In the genomic region with DNA sequence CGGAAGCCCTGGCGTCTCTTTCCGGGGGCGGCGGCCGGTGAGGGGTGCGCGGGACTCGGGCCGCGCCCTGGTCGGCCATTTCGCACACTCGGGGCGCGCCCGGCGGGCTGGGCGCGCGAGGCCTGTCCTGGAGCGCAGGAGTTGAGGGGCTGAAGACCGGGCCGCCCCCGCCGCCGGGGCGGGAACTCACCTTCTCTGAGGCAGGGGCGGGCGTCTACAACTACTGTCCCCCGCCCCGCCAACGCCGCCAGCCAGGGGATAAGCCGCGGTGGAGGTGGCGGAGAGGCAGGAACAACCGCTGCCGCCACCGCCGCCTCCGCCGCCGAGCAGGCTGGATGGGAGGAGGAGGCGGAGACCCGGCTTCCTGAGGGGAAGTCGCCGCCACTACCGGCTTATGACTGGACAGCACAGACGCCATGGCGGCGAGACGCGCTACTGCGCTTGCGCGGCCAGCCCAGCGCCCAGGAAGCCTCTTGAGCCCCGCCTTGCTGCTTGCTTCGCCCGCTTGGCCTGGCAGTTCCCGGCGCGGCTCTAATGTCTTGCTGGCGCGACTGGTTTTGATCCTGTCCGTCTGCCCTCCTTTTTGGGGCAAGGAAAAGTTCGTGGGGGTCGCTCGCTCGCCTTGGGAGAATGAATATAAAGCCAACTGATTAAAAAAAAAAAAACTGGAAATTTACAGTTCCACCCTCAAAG, we compare ENCODE assay signal across 8 cellular contexts. TPM values are rescaled to one million over a fixed set of nuclear protein-coding genes. Genes with fewer than 3 reads are reported as not detected.
DNase-seq lines count a peak whose midpoint lies in the region; ATAC-seq and TF ChIP-seq lines count a peak whose summit lies in the region.

A gene (minus strand): TSS at position 348 of the 693 bp plus-strand sequence. CDS start 27,220 bp downstream, outside the sequence.

- H3K79me2 ChIP-seq in KMS-11 (ENCODE audit: insufficient read depth, low read depth) = peaks cover 19% of the 10 kb centered on the region

- TF ChIP-seq CTCF in KMS-11 (conservative IDR thresholded peaks at IDR 0.05; ENCODE audit: low read depth, low read length) = 0 out of 2 replicates have a peak, but pooled peaks have one; percentile 15
- no peak for TF ChIP-seq CTCF in Panc1 (IDR thresholded peaks at IDR 0.05)

- H3K9ac ChIP-seq in KMS-11 (peak within 1 kb of the TSS; percentile 98), muscle layer of colon (ENCODE audit: low read length) (peak within 1 kb of the TSS; percentile 96)

- CTCF ChIA-PET in Panc1 (lab: Charles Lee) = interaction anchor here (0.7 kb wide), 1 partner anchor 142 kb away, joined by 8 read pairs; no protein-coding TSS in a partner anchor

- H3K36me3 ChIP-seq in KMS-11 (ENCODE audit: insufficient read depth) (no peaks in the 10 kb centered on the region), Panc1 (ENCODE audit: control insufficient read depth, insufficient read depth, low read length) (0 out of 2 replicates have a peak, but pooled peaks cover 2% of the 10 kb centered on the region), muscle layer of colon (ENCODE audit: insufficient read depth, low read length) (no peaks in the 10 kb centered on the region)

- H3K4me3 Mint-ChIP-seq in activated T-cell treated with anti-CD3 and anti-CD28 coated beads, Interleukin-2, amount 50 U/mL, for 4 hours = peak within 1 kb of the TSS; percentile 97

- H3K27ac ChIP-seq in KMS-11 (peak within 1 kb of the TSS; percentile 83), Panc1 (ENCODE audit: low read length) (peak within 1 kb of the TSS; percentile 98), muscle layer of colon (ENCODE audit: low read depth, low read length) (peak within 1 kb of the TSS; percentile 97)

- peaks cover 12% of the 10 kb centered on the region for H3K36me3 Mint-ChIP-seq in activated T-cell treated with anti-CD3 and anti-CD28 coated beads, Interleukin-2, amount 50 U/mL, for 4 hours (ENCODE audit: insufficient read depth)

- H3K9me3 ChIP-seq in Panc1 (ENCODE audit: control insufficient read depth, insufficient read depth, low read depth, low read length) (no peaks in the 10 kb centered on the region), muscle layer of colon (ENCODE audit: low read length) (no peaks in the 10 kb centered on the region)

- POLR2A ChIA-PET in Panc1 (lab: Charles Lee) = no interaction called here

- no TSS peak for BruUV-seq in Panc1 (replicated peaks; lab: Mats Ljungman, UMichigan)

- H4K20me1 ChIP-seq in KMS-11 (ENCODE audit: insufficient read depth) = no peaks in the 10 kb centered on the region

- H3K9me3 Mint-ChIP-seq in activated T-cell treated with anti-CD3 and anti-CD28 coated beads, Interleukin-2, amount 50 U/mL, for 4 hours = no peaks in the 10 kb centered on the region

- H3K27me3 ChIP-seq in KMS-11 (ENCODE audit: insufficient read depth, low read depth) = no peaks in the 10 kb centered on the region
- no peaks in the 10 kb centered on the region for H3K27me3 ChIP-seq in Panc1 (ENCODE audit: control insufficient read depth, insufficient read depth, low read length)
- H3K27me3 ChIP-seq in muscle layer of colon (ENCODE audit: control insufficient read depth in 1 of 2, insufficient read depth in 2 of 2, low read length in 2 of 2) = no peaks in the 10 kb centered on the region

- peak within 1 kb of the TSS; percentile 92 for H3K4me2 ChIP-seq in KMS-11

- H3K4me1 ChIP-seq in KMS-11 (ENCODE audit: low read depth, poor library complexity, severe bottlenecking) (peaks cover 18% of the 10 kb centered on the region), Panc1 (ENCODE audit: control insufficient read depth, insufficient read depth, low read length) (peaks cover 15% of the 10 kb centered on the region; the same call in 1 of the 2 replicates), muscle layer of colon (ENCODE audit: insufficient read depth, low read length) (peaks cover 22% of the 10 kb centered on the region)

- no peaks in the 10 kb centered on the region for H3K27me3 Mint-ChIP-seq in activated T-cell treated with anti-CD3 and anti-CD28 coated beads, Interleukin-2, amount 50 U/mL, for 4 hours (ENCODE audit: low read depth)

- H2AFZ ChIP-seq in KMS-11 (ENCODE audit: low read depth) = peak within 1 kb of the TSS; percentile 86

- DNase-seq in DMS79 treated with DMSO at 0.1 percent for 48 hours (lab: John Stamatoyannopoulos, UW) (peak; percentile 85), Panc1 (ENCODE audit: low read depth, low spot score) (no peak)
- peak; percentile 91 for DNase-seq in activated T-cell treated with anti-CD3 and anti-CD28 coated beads, Interleukin-2, amount 50 U/mL, for 4 hours
- DNase-seq in stimulated activated CD8-positive, alpha-beta memory T cell treated with anti-CD3 and anti-CD28 coated beads, Interleukin-7, amount 100 ng/mL, for 1 hour (ENCODE audit: low read depth in 2 of 2) = peak; percentile 82 to 87

- intact Hi-C loops in Panc1 (cut with micrococcal nuclease; ENCODE audit: unreplicated experiment) = no loop called here

- H3K4me3 ChIP-seq in KMS-11 (IDR thresholded peaks at IDR 0.05; ENCODE audit: insufficient read depth, low read depth, low read length) (peak within 1 kb of the TSS; percentile 94), Panc1 (ENCODE audit: low read depth in 2 of 2, low read length in 2 of 2) (peak within 1 kb of the TSS; percentile 81 to 94), muscle layer of colon (ENCODE audit: low read depth in 1 of 2, low read length in 2 of 2) (peak within 1 kb of the TSS; percentile 91 to 96)

- peaks cover 60% of the 10 kb centered on the region for H3K4me1 Mint-ChIP-seq in activated T-cell treated with anti-CD3 and anti-CD28 coated beads, Interleukin-2, amount 50 U/mL, for 4 hours (ENCODE audit: low read depth)

- in situ Hi-C loops in Panc1 (cut with HindIII; ENCODE audit: low pct_unique_long_range_greater_than_20kb, low sequenced_read_pairs) = no loop called here

- ATAC-seq in GM21786 (IDR thresholded peaks at IDR 0.05; ENCODE audit: unreplicated experiment) (peak; percentile 93), Panc1 (peak; percentile 98), esophagus mucosa (peak; percentile 97)
- peak; percentile 97 for ATAC-seq in activated T-cell treated with anti-CD3 and anti-CD28 coated beads, Interleukin-2, amount 50 U/mL, for 4 hours

RNA-seq across cellular contexts. Expression of the gene that starts here (rescaled TPM):
- total RNA-seq in Panc1 (2021; ENCODE audit: unreplicated experiment) (7.6 TPM), esophagus mucosa (15.5 TPM)
- 5.1 TPM for polyA plus RNA-seq in Panc1 (2012; ENCODE audit: insufficient read length)
- 1 to 10 TPM; 5.7 to 6.9 (median 6.6) TPM for total RNA-seq in activated T-cell treated with anti-CD3 and anti-CD28 coated beads, Interleukin-2, amount 50 U/mL, for 4 hours
